1 cellular context compared by ENCODE assay signal in genomic region chr9:37958154-37958553, GRCh38.
TF ChIP-seq lines count a peak whose summit lies in the region.

No MANE protein-coding gene starts in this region.

TF ChIP-seq in IMR-90, 13 proteins besides CTCF, POLR2A, EP300 and RAD21:
- no peak for TF ChIP-seq ELK1 (IDR thresholded peaks at IDR 0.05; ENCODE audit: borderline replicate concordance, low read depth, low read length)
- TF ChIP-seq FOS (IDR thresholded peaks at IDR 0.05; ENCODE audit: low read depth, low read length): no peak
- TF ChIP-seq MAFK (IDR thresholded peaks at IDR 0.05; ENCODE audit: low read depth, low read length): no peak
- no peak for TF ChIP-seq RFX5 (IDR thresholded peaks at IDR 0.05; ENCODE audit: low read depth, low read length)
- TF ChIP-seq SMC3 (IDR thresholded peaks at IDR 0.05; ENCODE audit: low read depth, low read length): no peak
